Comparison of ENCODE assay signal across 11 cellular contexts in the genomic region with DNA sequence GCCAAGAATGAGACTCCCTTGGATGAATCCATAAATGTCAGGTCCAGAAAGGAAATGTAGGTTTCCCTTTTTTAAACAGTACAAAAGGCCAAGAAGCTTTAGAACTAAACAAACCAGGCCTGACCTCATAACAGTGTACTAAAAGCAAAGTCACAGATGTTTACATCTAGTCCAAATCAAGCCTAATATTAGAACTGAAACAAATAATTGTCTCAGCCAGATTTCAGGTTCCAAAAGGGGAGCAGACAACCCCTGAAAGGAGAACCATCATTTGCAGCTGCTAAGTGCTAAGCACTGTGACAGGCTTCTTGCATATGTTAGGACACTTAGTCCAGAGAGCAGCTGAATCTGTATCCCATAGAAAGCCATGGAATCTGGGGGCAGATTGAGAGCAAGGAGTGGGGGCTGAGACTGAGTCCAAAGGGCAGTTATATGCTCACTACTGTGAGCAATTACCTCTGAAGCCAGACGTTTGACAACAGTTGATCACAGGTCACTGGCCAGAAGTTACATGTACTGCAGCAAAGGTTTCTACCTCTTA.
A peak's percentile ranks its signal among the peaks of the same experiment; 100 is the strongest.
DNase-seq lines count a peak whose midpoint lies in the region; ATAC-seq and TF ChIP-seq lines count a peak whose summit lies in the region.
"Had no signal": no experiment of that assay in that cellular context is flagged by ENCODE, and none has a peak within 500 bp of the region (broad histone marks: within the 10 kb centered on the region; RNA-seq: fewer than 3 reads in every experiment).

No MANE protein-coding gene starts in this region.

- DNase-seq in left ventricle myocardium superior (no peak), vagina (ENCODE audit: extremely low spot score in 2 of 2) (no peak), H4 (ENCODE audit: low spot score) (no peak), mesenteric fat pad (ENCODE audit: low spot score) (no peak), GM10266 (ENCODE audit: extremely low spot score) (no peak)
- DNase-seq: activated naive CD4-positive, alpha-beta T cell treated with anti-CD3 and anti-CD28 coated beads, Interleukin-2, amount 50 U/mL, for 16 hours; EL; natural killer cell had no signal

- no peak overlapping the region for H3K4me3 ChIP-seq in vagina

- intact Hi-C loops in left ventricle myocardium superior (cut with micrococcal nuclease) = loop anchor here (10.0 kb wide), 1 partner anchor 145 kb away; no protein-coding TSS in a partner anchor
- intact Hi-C loops in vagina (cut with DNase I) = no loop called here

- peak overlapping the region; percentile 14 for H3K27ac ChIP-seq in vagina
- H3K27ac ChIP-seq: HL-60 had no signal

- no peak for TF ChIP-seq CTCF in vagina (IDR thresholded peaks at IDR 0.05)
- TF ChIP-seq CTCF in GM10266 (IDR thresholded peaks at IDR 0.05; ENCODE audit: control insufficient read depth, insufficient read depth, low read depth, missing control alignments) = no peak

- ATAC-seq in GM21381 (IDR thresholded peaks at IDR 0.05; ENCODE audit: unreplicated experiment) = peak; percentile 73
- ATAC-seq in HG03280 (IDR thresholded peaks at IDR 0.05; ENCODE audit: unreplicated experiment) = peak; percentile 75
- ATAC-seq in left ventricle myocardium superior = peak; percentile 68
- ATAC-seq: natural killer cell had no signal

- no peaks in the 10 kb centered on the region for H3K27me3 ChIP-seq in vagina

- no peak for TF ChIP-seq POLR2A in vagina (IDR thresholded peaks at IDR 0.05)

- peaks cover 36% of the 10 kb centered on the region for H3K4me1 ChIP-seq in vagina

- no peaks in the 10 kb centered on the region for H3K36me3 ChIP-seq in vagina

- H3K9me3 ChIP-seq in vagina = no peaks in the 10 kb centered on the region
